Comparison of ENCODE assay signal across 1 cellular context in genomic region chr2:135741395-135742306, GRCh38.
TF ChIP-seq lines count a peak whose summit lies in the region.

Gene UBXN4, plus strand, starts transcription at chr2:135741855. Its CDS starts 75 bp downstream, at chr2:135741930.

TF ChIP-seq in K562, 482 proteins besides CTCF, POLR2A, EP300 and RAD21 (continued from another document and continues in another):
- no peak for TF ChIP-seq CHD7 (IDR thresholded peaks at IDR 0.05; ENCODE audit: low read depth, low read length)
- TF ChIP-seq EHMT2 (IDR thresholded peaks at IDR 0.05): peak; percentile 92
- TF ChIP-seq SREBF1 (IDR thresholded peaks at IDR 0.05; ENCODE audit: borderline replicate concordance, low read depth, low read length): 0 out of 2 replicates have a peak, but pooled peaks have one; percentile 13
- peak; percentile 89 for TF ChIP-seq RBM22 (IDR thresholded peaks at IDR 0.05; ENCODE audit: low read depth, low read length, poor library complexity, severe bottlenecking)
- TF ChIP-seq ESRRA (IDR thresholded peaks at IDR 0.05; ENCODE audit: borderline replicate concordance, low read depth): peak; percentile 45; the same call in 1 of the 2 replicates
- peak; percentile 41 for TF ChIP-seq TAF9B (IDR thresholded peaks at IDR 0.05; ENCODE audit: partially characterized antibody)
- peak; percentile 93; the same call in 1 of the 2 replicates for TF ChIP-seq ADNP (tag; IDR thresholded peaks at IDR 0.05)
- TF ChIP-seq NFIC (IDR thresholded peaks at IDR 0.05): 0 out of 2 replicates have a peak, but pooled peaks have one; percentile 3
- TF ChIP-seq CHD4 (IDR thresholded peaks at IDR 0.05; ENCODE audit: insufficient read depth, insufficient replicate concordance, low read depth, low read length, poor library complexity, severe bottlenecking): peak; percentile 94
- no peak for TF ChIP-seq NFXL1 (CRISPR knock-in tag; IDR thresholded peaks at IDR 0.05)
- peak; percentile 57 for TF ChIP-seq TEAD4 (IDR thresholded peaks at IDR 0.05; ENCODE audit: low read length)
- TF ChIP-seq TEAD4 (CRISPR knock-in tag; IDR thresholded peaks at IDR 0.05; ENCODE audit: borderline replicate concordance): no peak
- TF ChIP-seq SP1 (CRISPR knock-in tag; IDR thresholded peaks at IDR 0.05): peak; percentile 59
- peak; percentile 60; the same call in 1 of the 2 replicates for TF ChIP-seq E2F5 (CRISPR knock-in tag; IDR thresholded peaks at IDR 0.05)
- TF ChIP-seq ELF1 (tag; IDR thresholded peaks at IDR 0.05): peak; percentile 97
- TF ChIP-seq CTBP1 (IDR thresholded peaks at IDR 0.05; ENCODE audit: borderline replicate concordance): peak; percentile 98
- peak; percentile 78; the same call in 1 of the 2 replicates for TF ChIP-seq TFAP4 (CRISPR knock-in tag; IDR thresholded peaks at IDR 0.05; ENCODE audit: borderline replicate concordance)
- TF ChIP-seq U2AF1 (optimal IDR thresholded peaks at IDR 0.05; ENCODE audit: low read depth, low read length): peak; percentile 13
- TF ChIP-seq YY1 (IDR thresholded peaks at IDR 0.05; ENCODE audit: borderline replicate concordance in 1 of 3, control insufficient read depth in 1 of 3, extremely low read depth in 1 of 3, insufficient read depth in 3 of 3, insufficient read length in 1 of 3, insufficient replicate concordance in 2 of 3, low read depth in 1 of 3, low read length in 2 of 3): peak; percentile 54 to 91 (median 84)
- peak; percentile 2 to 53; a peak in 1 of 4 replicates for TF ChIP-seq RCOR1 (IDR thresholded peaks at IDR 0.05; ENCODE audit: borderline replicate concordance in 1 of 2, low read depth in 2 of 2, low read length in 2 of 2)
- no peak for TF ChIP-seq CCAR2 (IDR thresholded peaks at IDR 0.05; ENCODE audit: low read depth, low read length)
- TF ChIP-seq CREB1 (IDR thresholded peaks at IDR 0.05): peak; percentile 91
- peak; percentile 92 for TF ChIP-seq CREB1 (CRISPR knock-in tag; IDR thresholded peaks at IDR 0.05)
- peak in 1 of 2 experiments; percentile 74; a peak in 2 of 4 replicates for TF ChIP-seq ARNT (IDR thresholded peaks at IDR 0.05)
- TF ChIP-seq FOXJ2 (tag; IDR thresholded peaks at IDR 0.05): no peak
- no peak for TF ChIP-seq SRSF1 (IDR thresholded peaks at IDR 0.05; ENCODE audit: low read depth, low read length)
- TF ChIP-seq TOE1 (IDR thresholded peaks at IDR 0.05; ENCODE audit: borderline replicate concordance): 0 out of 2 replicates have a peak, but pooled peaks have one; percentile 34
- TF ChIP-seq TOE1 (CRISPR knock-in tag; IDR thresholded peaks at IDR 0.05; ENCODE audit: borderline replicate concordance, low read depth): no peak
- TF ChIP-seq ZBTB17 (CRISPR knock-in tag; IDR thresholded peaks at IDR 0.05): no peak
- peak; percentile 90 for TF ChIP-seq LCOR (CRISPR knock-in tag; IDR thresholded peaks at IDR 0.05)
- TF ChIP-seq HDAC3 (IDR thresholded peaks at IDR 0.05; ENCODE audit: borderline replicate concordance, partially characterized antibody): no peak
- peak; percentile 72 for TF ChIP-seq MEIS2 (IDR thresholded peaks at IDR 0.05; ENCODE audit: partially characterized antibody)
- peak; percentile 73; the same call in 1 of the 2 replicates for TF ChIP-seq RB1 (IDR thresholded peaks at IDR 0.05; ENCODE audit: low read depth)
- TF ChIP-seq RERE (CRISPR knock-in tag; IDR thresholded peaks at IDR 0.05; ENCODE audit: borderline replicate concordance): 0 out of 2 replicates have a peak, but pooled peaks have one; percentile 66
- peak; percentile 90 for TF ChIP-seq THAP12 (CRISPR knock-in tag; IDR thresholded peaks at IDR 0.05)
- TF ChIP-seq EP400 (IDR thresholded peaks at IDR 0.05): peak; percentile 76
- TF ChIP-seq HDAC1 (IDR thresholded peaks at IDR 0.05): 0 out of 4 replicates have a peak, but pooled peaks of 1 of the 2 experiments have one; percentile 9
- TF ChIP-seq SAFB2 (IDR thresholded peaks at IDR 0.05; ENCODE audit: borderline replicate concordance, low read depth, low read length, severe bottlenecking): no peak
- TF ChIP-seq ETS1 (conservative IDR thresholded peaks at IDR 0.05; ENCODE audit: control insufficient read depth, low read depth, low read length): peak; percentile 88; the same call in 1 of the 2 replicates
- peak; percentile 72 for TF ChIP-seq CC2D1A (IDR thresholded peaks at IDR 0.05)
